Comparison of ENCODE assay signal across 8 cellular contexts in genomic region chr9:21965401-21965951, GRCh38. TPM values are rescaled to one million over a fixed set of nuclear protein-coding genes. Genes with fewer than 3 reads are reported as not detected.
A peak's percentile ranks its signal among the peaks of the same experiment; 100 is the strongest.
DNase-seq lines count a peak whose midpoint lies in the region; ATAC-seq, FAIRE-seq and TF ChIP-seq lines count a peak whose summit lies in the region.

No MANE protein-coding gene starts in this region.

- TF ChIP-seq EP300 in HepG2 (IDR thresholded peaks at IDR 0.05; ENCODE audit: low read depth in 2 of 2, low read length in 2 of 2), result no peak
- TF ChIP-seq EP300 in HepG2 (CRISPR knock-in tag; IDR thresholded peaks at IDR 0.05; ENCODE audit: borderline replicate concordance), result no peak

- BruUV-seq in HepG2 (replicated peaks; lab: Mats Ljungman, UMichigan), result no TSS peak

- H2AFZ ChIP-seq in HepG2 (ENCODE audit: low read length), result no peak overlapping the region

- peak overlapping the region; percentile 45; the same call in 1 of the 2 replicates for H3K9ac ChIP-seq in HepG2 (ENCODE audit: insufficient read depth, low read depth, low read length)

- DNase-seq in GM12891 (ENCODE audit: insufficient read length, low spot score) (peak; percentile 55), H7 (peak; percentile 85), NCI-H2029 treated with DMSO at 0.1 percent for 48 hours (lab: John Stamatoyannopoulos, UW) (peak; percentile 28), bronchial epithelial cell (ENCODE audit: low read depth) (peak; percentile 62), HepG2 (ENCODE audit: low spot score) (peak; percentile 45), NCI-H2196 (lab: John Stamatoyannopoulos, UW; ENCODE audit: unreplicated experiment) (no peak), DMS114 treated with DMSO at 0.1 percent for 48 hours (lab: John Stamatoyannopoulos, UW; ENCODE audit: unreplicated experiment) (no peak)
- DNase-seq in stimulated activated naive CD8-positive, alpha-beta T cell treated with anti-CD3 and anti-CD28 coated beads, Interleukin-15, Interleukin-2, amounts not matched to agents 100 U/mL and 50 U/mL, for 24 hours, result peak; percentile 60

- H3K4me1 ChIP-seq in HepG2 (ENCODE audit: insufficient read depth, low read length), result peaks cover 12% of the 10 kb centered on the region

- H3K9me3 ChIP-seq in HepG2 (ENCODE audit: low read length), result no peaks in the 10 kb centered on the region

- FAIRE-seq in GM12891 (lab: Jason Lieb, UNC), result peak; percentile 48
- FAIRE-seq in bronchial epithelial cell (lab: Jason Lieb, UNC), result no peak
- FAIRE-seq in HepG2 (lab: Jason Lieb, UNC), result no peak

- H3K4me3 ChIP-seq in H7 (ENCODE audit: insufficient read depth, low read depth, low read length) (peak overlapping the region; percentile 28), bronchial epithelial cell (ENCODE audit: low read depth, low read length) (peak overlapping the region; percentile 19), HepG2 (replicated peaks in 1 of 3; ENCODE audit: insufficient read depth in 1 of 3, low read depth in 2 of 3, low read length in 3 of 3) (peak overlapping the region; percentile 43 to 72 (median 54))

- intact Hi-C loops in HepG2 (cut with micrococcal nuclease; ENCODE audit: unreplicated experiment), result no loop called here

- H3K79me2 ChIP-seq in HepG2 (ENCODE audit: insufficient read depth, low read length), result no peaks in the 10 kb centered on the region

- WGBS in HepG2 (ENCODE audit: low lambda C conversion rate), result 7% methylated on average over 24 of the region's 30 CpGs

- POLR2A ChIA-PET in HepG2 (lab: Yijun Ruan, JAX), result no interaction called here

- TF ChIP-seq POLR2A in GM12891 (IDR thresholded peaks at IDR 0.05; ENCODE audit: low read depth, low read length) (no peak), HepG2 (IDR thresholded peaks at IDR 0.05; ENCODE audit: insufficient read depth in 1 of 2, low read depth in 2 of 2, low read length in 2 of 2) (no peak)

- no peak overlapping the region for H3K27ac ChIP-seq in HepG2 (ENCODE audit: extremely low read length, insufficient read depth, low read length)

- H3K36me3 ChIP-seq in H7 (replicated peaks; ENCODE audit: control insufficient read depth, insufficient read depth, low read length) (no peaks in the 10 kb centered on the region), bronchial epithelial cell (ENCODE audit: control insufficient read depth, insufficient read depth, low read length) (no peaks in the 10 kb centered on the region), HepG2 (replicated peaks in 1 of 2; ENCODE audit: control insufficient read depth in 1 of 2, insufficient read depth in 2 of 2, low read length in 2 of 2) (no peaks in the 10 kb centered on the region)

- CTCF ChIA-PET in HepG2 (lab: Yijun Ruan, JAX; ENCODE audit: low intra/inter-chr PET ratio, low total read pairs), result interaction anchor here (2.3 kb wide), 1 partner anchor 152 kb away, joined by 20 read pairs; no protein-coding TSS in a partner anchor

- H4K20me1 ChIP-seq in HepG2 (ENCODE audit: insufficient read depth, low read length), result no peaks in the 10 kb centered on the region

- TF ChIP-seq RAD21 in HepG2 (CRISPR knock-in tag; IDR thresholded peaks at IDR 0.05), result peak; percentile 55; the same call in 1 of the 2 replicates

- H3K4me2 ChIP-seq in HepG2 (ENCODE audit: low read depth, low read length), result peak overlapping the region; percentile 89

- peak; percentile 100 for ATAC-seq in HepG2
- peak; percentile 68 for ATAC-seq in stimulated activated naive CD8-positive, alpha-beta T cell treated with anti-CD3 and anti-CD28 coated beads, Interleukin-15, Interleukin-2, amounts not matched to agents 100 U/mL and 50 U/mL, for 24 hours

- in situ Hi-C loops in HepG2 (cut with HindIII; ENCODE audit: extremely low pct_ligation_motif_present, low pct_unique_long_range_greater_than_20kb), result no loop called here

- peak; percentile 80 for TF ChIP-seq CTCF in bronchial epithelial cell (IDR thresholded peaks at IDR 0.05; ENCODE audit: insufficient read depth, low read length, severe bottlenecking)
- TF ChIP-seq CTCF in HepG2 (CRISPR knock-in tag; IDR thresholded peaks at IDR 0.05), result peak; percentile 77

- peaks cover 71% of the 10 kb centered on the region for H3K27me3 ChIP-seq in H7 (ENCODE audit: control insufficient read depth, insufficient read depth, low read length)
- peaks cover 30% of the 10 kb centered on the region for H3K27me3 ChIP-seq in bronchial epithelial cell (ENCODE audit: control insufficient read depth, insufficient read depth, low read length)
- H3K27me3 ChIP-seq in HepG2 (ENCODE audit: control insufficient read depth in 1 of 2, insufficient read depth in 2 of 2, low read length in 2 of 2), result peaks cover 5 to 25% of the 10 kb centered on the region in 2 experiments; a peak in 3 of 5 replicates

RNA-seq across cellular contexts. Expression of gene CDKN2A, which starts 28.7 kb away (rescaled TPM):
- 5.8 TPM for polyA plus RNA-seq in GM12891 (2012; ENCODE audit: low read depth, missing spikeins)
- not detected in 2 replicates for total RNA-seq in H7 (2014; rRNA removed; shearing (Covaris generic))
- total RNA-seq in bronchial epithelial cell (1.6 and 3.5 TPM in 2 replicates), HepG2 (2016; rRNA removed; fragmentation: Illumina TruSeq; extraction: Trizol) (4.2 TPM in 2 replicates)
- 1.9 and 3.2 TPM in 2 replicates for total RNA-seq in HepG2 (2016; cell fraction: cytosol; rRNA removed; fragmentation: Illumina TruSeq; extraction: Trizol; ENCODE audit: low read depth)
- total RNA-seq in HepG2 (2016; cell fraction: insoluble cytoplasmic fraction; rRNA removed; fragmentation: Illumina TruSeq; extraction: Trizol), result 4.0 and 4.4 TPM in 2 replicates
- 3.2 and 4.1 TPM in 2 replicates for total RNA-seq in HepG2 (2016; cell fraction: membrane; rRNA removed; fragmentation: Illumina TruSeq; extraction: Trizol)
- 1.3 and 1.7 TPM in 2 replicates for total RNA-seq in HepG2 (2016; cell fraction: nucleus; rRNA removed; fragmentation: Illumina TruSeq; extraction: Trizol)
- 4.8 and 7.4 TPM in 2 replicates for polyA plus RNA-seq in HepG2 (2011; rRNA removed)
- 6.0 and 6.8 TPM in 2 replicates for polyA plus RNA-seq in HepG2 (2011; cell fraction: cytosol; rRNA removed)
- 4.8 and 7.1 TPM in 2 replicates for polyA plus RNA-seq in HepG2 (2011; cell fraction: nucleus; rRNA removed)
- polyA plus RNA-seq in HepG2 (2012), result 1.3 and 2.3 TPM in 2 replicates
- 2.5 and 3.2 TPM in 2 replicates for polyA plus RNA-seq in HepG2 (2016; cell fraction: cytosol; fragmentation: Illumina TruSeq; extraction: Trizol; ENCODE audit: low read depth)
- polyA plus RNA-seq in HepG2 (2016; cell fraction: insoluble cytoplasmic fraction; fragmentation: Illumina TruSeq; extraction: Trizol; ENCODE audit: low read depth), result 5.0 and 6.3 TPM in 2 replicates
- 3.5 and 3.6 TPM in 2 replicates for polyA plus RNA-seq in HepG2 (2016; cell fraction: membrane; fragmentation: Illumina TruSeq; extraction: Trizol; ENCODE audit: low read depth)
- polyA plus RNA-seq in HepG2 (2016; cell fraction: nucleus; fragmentation: Illumina TruSeq; extraction: Trizol; ENCODE audit: insufficient read depth, low read depth), result 4.3 and 4.4 TPM in 2 replicates
- 3.3 and 67.7 TPM in 2 replicates for polyA minus RNA-seq in HepG2 (2011; rRNA and poly(A)+ RNA removed; ENCODE audit: low replicate concordance)
- 3.8 and 4.1 TPM in 2 replicates for polyA minus RNA-seq in HepG2 (2011; cell fraction: cytosol; rRNA and poly(A)+ RNA removed)
- polyA minus RNA-seq in HepG2 (2011; cell fraction: nucleus; rRNA and poly(A)+ RNA removed), result 3.2 and 3.9 TPM in 2 replicates

RNA-seq across cellular contexts. Expression of gene CDKN2B-AS1, which starts 29.1 kb away (rescaled TPM):
- 0.14 TPM for polyA plus RNA-seq in GM12891 (2012; ENCODE audit: low read depth, missing spikeins)
- 0.07 TPM in 1 of 2 replicates, not detected in the other for total RNA-seq in H7 (2014; rRNA removed; shearing (Covaris generic))
- total RNA-seq in bronchial epithelial cell, result 0.53 and 1.0 TPM in 2 replicates
- 0.64 and 0.77 TPM in 2 replicates for total RNA-seq in HepG2 (2016; rRNA removed; fragmentation: Illumina TruSeq; extraction: Trizol)
- 0.35 TPM in 1 of 2 replicates, not detected in the other for total RNA-seq in HepG2 (2016; cell fraction: cytosol; rRNA removed; fragmentation: Illumina TruSeq; extraction: Trizol; ENCODE audit: low read depth)
- 0.31 and 0.78 TPM in 2 replicates for total RNA-seq in HepG2 (2016; cell fraction: insoluble cytoplasmic fraction; rRNA removed; fragmentation: Illumina TruSeq; extraction: Trizol)
- total RNA-seq in HepG2 (2016; cell fraction: membrane; rRNA removed; fragmentation: Illumina TruSeq; extraction: Trizol), result 0.31 and 0.76 TPM in 2 replicates
- total RNA-seq in HepG2 (2016; cell fraction: nucleus; rRNA removed; fragmentation: Illumina TruSeq; extraction: Trizol), result 1.1 TPM in 1 of 2 replicates, not detected in the other
- 1.8 and 2.3 TPM in 2 replicates for polyA plus RNA-seq in HepG2 (2011; rRNA removed)
- 0.78 and 1.1 TPM in 2 replicates for polyA plus RNA-seq in HepG2 (2011; cell fraction: cytosol; rRNA removed)
- 1.3 and 1.6 TPM in 2 replicates for polyA plus RNA-seq in HepG2 (2011; cell fraction: nucleus; rRNA removed)
- polyA plus RNA-seq in HepG2 (2012), result 0.27 TPM in 1 of 2 replicates, not detected in the other
- polyA plus RNA-seq in HepG2 (2016; cell fraction: cytosol; fragmentation: Illumina TruSeq; extraction: Trizol; ENCODE audit: low read depth), result 0.35 and 0.36 TPM in 2 replicates
- 0.41 and 0.54 TPM in 2 replicates for polyA plus RNA-seq in HepG2 (2016; cell fraction: insoluble cytoplasmic fraction; fragmentation: Illumina TruSeq; extraction: Trizol; ENCODE audit: low read depth)
- 0.39 and 0.51 TPM in 2 replicates for polyA plus RNA-seq in HepG2 (2016; cell fraction: membrane; fragmentation: Illumina TruSeq; extraction: Trizol; ENCODE audit: low read depth)
- polyA plus RNA-seq in HepG2 (2016; cell fraction: nucleus; fragmentation: Illumina TruSeq; extraction: Trizol; ENCODE audit: insufficient read depth, low read depth), result 0.47 and 1.1 TPM in 2 replicates
- 12.7 TPM in 1 of 2 replicates, not detected in the other for polyA minus RNA-seq in HepG2 (2011; rRNA and poly(A)+ RNA removed; ENCODE audit: low replicate concordance)
- polyA minus RNA-seq in HepG2 (2011; cell fraction: cytosol; rRNA and poly(A)+ RNA removed), result not detected in 2 replicates
- 2.1 and 2.7 TPM in 2 replicates for polyA minus RNA-seq in HepG2 (2011; cell fraction: nucleus; rRNA and poly(A)+ RNA removed)

RNA-seq across cellular contexts. Expression of gene CDKN2B, which starts 43.6 kb away (rescaled TPM):
- polyA plus RNA-seq in GM12891 (2012; ENCODE audit: low read depth, missing spikeins), result not detected
- 0.76 TPM in 1 of 2 replicates, not detected in the other for total RNA-seq in H7 (2014; rRNA removed; shearing (Covaris generic))
- total RNA-seq in bronchial epithelial cell (29.2 and 64.0 TPM in 2 replicates), HepG2 (2016; rRNA removed; fragmentation: Illumina TruSeq; extraction: Trizol) (0.83 and 1.4 TPM in 2 replicates)
- 0.09 and 0.20 TPM in 2 replicates for total RNA-seq in HepG2 (2016; cell fraction: cytosol; rRNA removed; fragmentation: Illumina TruSeq; extraction: Trizol; ENCODE audit: low read depth)
- 0.73 and 1.3 TPM in 2 replicates for total RNA-seq in HepG2 (2016; cell fraction: insoluble cytoplasmic fraction; rRNA removed; fragmentation: Illumina TruSeq; extraction: Trizol)
- 0.41 and 0.46 TPM in 2 replicates for total RNA-seq in HepG2 (2016; cell fraction: membrane; rRNA removed; fragmentation: Illumina TruSeq; extraction: Trizol)
- total RNA-seq in HepG2 (2016; cell fraction: nucleus; rRNA removed; fragmentation: Illumina TruSeq; extraction: Trizol), result 0.69 and 0.90 TPM in 2 replicates
- polyA plus RNA-seq in HepG2 (2011; rRNA removed), result 1.5 and 2.3 TPM in 2 replicates
- polyA plus RNA-seq in HepG2 (2011; cell fraction: cytosol; rRNA removed), result 1.4 and 1.7 TPM in 2 replicates
- 5.9 and 8.6 TPM in 2 replicates for polyA plus RNA-seq in HepG2 (2011; cell fraction: nucleus; rRNA removed)
- polyA plus RNA-seq in HepG2 (2012), result 0.48 and 1.5 TPM in 2 replicates
- polyA plus RNA-seq in HepG2 (2016; cell fraction: cytosol; fragmentation: Illumina TruSeq; extraction: Trizol; ENCODE audit: low read depth), result 0.10 and 0.12 TPM in 2 replicates
- polyA plus RNA-seq in HepG2 (2016; cell fraction: insoluble cytoplasmic fraction; fragmentation: Illumina TruSeq; extraction: Trizol; ENCODE audit: low read depth), result 1.1 and 1.4 TPM in 2 replicates
- polyA plus RNA-seq in HepG2 (2016; cell fraction: membrane; fragmentation: Illumina TruSeq; extraction: Trizol; ENCODE audit: low read depth), result 0.26 and 0.31 TPM in 2 replicates
- polyA plus RNA-seq in HepG2 (2016; cell fraction: nucleus; fragmentation: Illumina TruSeq; extraction: Trizol; ENCODE audit: insufficient read depth, low read depth), result 3.1 and 3.7 TPM in 2 replicates
- 0.54 and 6.2 TPM in 2 replicates for polyA minus RNA-seq in HepG2 (2011; rRNA and poly(A)+ RNA removed; ENCODE audit: low replicate concordance)
- polyA minus RNA-seq in HepG2 (2011; cell fraction: cytosol; rRNA and poly(A)+ RNA removed), result 0.40 and 1.1 TPM in 2 replicates
- polyA minus RNA-seq in HepG2 (2011; cell fraction: nucleus; rRNA and poly(A)+ RNA removed), result 2.4 and 3.4 TPM in 2 replicates

Comparison
In these comparisons a context has a peak if more than half of its experiments do, and no peak if none do; other contexts are left out.
1. DNase-seq: peak in GM12891 (single experiment), H7 (single experiment), NCI-H2029 treated with DMSO at 0.1 percent for 48 hours (single experiment), bronchial epithelial cell (single experiment), HepG2 (single experiment) and stimulated activated naive CD8-positive, alpha-beta T cell treated with anti-CD3 and anti-CD28 coated beads, Interleukin-15, Interleukin-2, amounts not matched to agents 100 U/mL and 50 U/mL, for 24 hours (single experiment); none in NCI-H2196 (single experiment) and DMS114 treated with DMSO at 0.1 percent for 48 hours (single experiment).
2. RNA of gene CDKN2B, which starts 43.6 kb away (total RNA-seq): 29.2 to 64.0 TPM in bronchial epithelial cell; 0.09 to 1.4 TPM in HepG2 and 0.76 TPM in H7; every median in the first group is over 10 times any median in the second.
3. Peak in every context shown above with its lines, with median percentiles within 50 percentile points of each other: H3K4me3 ChIP-seq.